Comparison of ENCODE assay signal across 14 cellular contexts in the genomic region with DNA sequence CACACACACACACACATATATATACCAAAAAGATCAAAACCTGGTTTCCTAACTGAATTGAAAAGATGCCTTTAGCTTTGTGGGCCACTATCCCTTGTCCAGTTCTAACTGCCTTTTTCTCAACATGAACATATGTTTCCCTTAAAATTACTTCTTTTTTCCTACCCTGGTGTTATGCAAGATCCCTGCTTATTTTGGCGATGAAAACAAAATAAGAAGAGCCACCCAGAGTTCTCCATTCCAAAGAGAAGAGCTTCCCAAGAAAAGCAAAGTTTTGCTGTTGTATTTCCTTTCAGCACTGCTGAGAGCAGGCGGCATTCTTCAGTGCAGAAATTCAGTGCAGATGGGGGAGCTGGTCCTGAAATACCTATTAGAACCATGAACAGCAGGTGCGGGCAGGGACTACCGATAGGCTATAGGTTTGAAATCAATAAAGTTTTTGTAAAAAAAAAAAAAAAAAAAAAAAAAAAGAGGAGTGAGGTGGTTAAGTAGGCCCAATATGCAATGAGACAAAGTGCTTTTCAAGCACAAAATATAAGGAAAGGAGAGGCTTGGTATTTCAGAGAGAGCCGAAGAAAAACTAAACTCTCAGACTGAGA.
A peak's percentile ranks its signal among the peaks of the same experiment; 100 is the strongest.
DNase-seq lines count a peak whose midpoint lies in the region; ATAC-seq and TF ChIP-seq lines count a peak whose summit lies in the region.
"Had no signal": no experiment of that assay in that cellular context is flagged by ENCODE, and none has a peak within 500 bp of the region (broad histone marks: within the 10 kb centered on the region; RNA-seq: fewer than 3 reads in every experiment).

No MANE protein-coding gene starts in this region.

- H3K36me3 ChIP-seq in HEK293 (ENCODE audit: control insufficient read depth in 2 of 2, insufficient read depth in 1 of 2, low read length in 2 of 2) = no peaks in the 10 kb centered on the region

- TF ChIP-seq CTCF in AG10803 (conservative IDR thresholded peaks at IDR 0.05; ENCODE audit: low read length) = no peak
- no peak for TF ChIP-seq CTCF in HEK293 (tag by site-specific recombination; IDR thresholded peaks at IDR 0.05)

- H3K4me1 ChIP-seq in HEK293 (ENCODE audit: control insufficient read depth, insufficient read depth, low read length) = no peaks in the 10 kb centered on the region

- H3K9me3 ChIP-seq in HEK293 (ENCODE audit: control insufficient read depth, insufficient read depth, low read depth, low read length) = no peaks in the 10 kb centered on the region

- no peak for ATAC-seq in naive thymus-derived CD8-positive, alpha-beta T cell
- ATAC-seq in GM19328 (IDR thresholded peaks at IDR 0.05; ENCODE audit: unreplicated experiment) = no peak
- no peak for ATAC-seq in effector memory CD8-positive, alpha-beta T cell (replicated peaks)
- ATAC-seq: left colon had no signal

- peak overlapping the region in 4 of 10 donors; percentile 22 to 47 (median 36) for H3K4me3 Mint-ChIP-seq in naive thymus-derived CD8-positive, alpha-beta T cell
- H3K4me3 Mint-ChIP-seq in effector memory CD8-positive, alpha-beta T cell = no peak overlapping the region

- H3K36me3 Mint-ChIP-seq in naive thymus-derived CD8-positive, alpha-beta T cell = peaks cover 13 to 35% (median 29%) of the 10 kb centered on the region in 3 donors
- H3K36me3 Mint-ChIP-seq in effector memory CD8-positive, alpha-beta T cell (ENCODE audit: insufficient read depth) = peaks cover 7% of the 10 kb centered on the region

- POLR2A ChIA-PET in HEK293 (lab: Yijun Ruan, JAX) = interaction anchor here (0.6 kb wide), 1 partner anchor 65 kb away, joined by 3 read pairs; no protein-coding TSS in a partner anchor
- POLR2A ChIA-PET in naive thymus-derived CD8-positive, alpha-beta T cell (lab: Charles Lee) = interaction anchor here (0.7 kb wide), 2 partner anchors 53 to 93 kb away, joined by 3 read pairs; no protein-coding TSS in a partner anchor

- H3K27me3 Mint-ChIP-seq in naive thymus-derived CD8-positive, alpha-beta T cell = no peaks in the 10 kb centered on the region
- H3K27me3 Mint-ChIP-seq in effector memory CD8-positive, alpha-beta T cell = no peaks in the 10 kb centered on the region

- H3K4me1 Mint-ChIP-seq in naive thymus-derived CD8-positive, alpha-beta T cell = peaks cover 27 to 59% (median 52%) of the 10 kb centered on the region in 4 donors
- peaks cover 5 to 15% of the 10 kb centered on the region in 2 donors for H3K4me1 Mint-ChIP-seq in effector memory CD8-positive, alpha-beta T cell (ENCODE audit: low read depth in 2 of 2)

- H3K9me3 Mint-ChIP-seq in naive thymus-derived CD8-positive, alpha-beta T cell = peaks cover 0 to 12% (median 5%) of the 10 kb centered on the region in 9 donors
- no peaks in the 10 kb centered on the region for H3K9me3 Mint-ChIP-seq in effector memory CD8-positive, alpha-beta T cell

- CTCF ChIA-PET in HEK293 (lab: Yijun Ruan, JAX) = no interaction called here

- H3K4me3 ChIP-seq in AG10803 (ENCODE audit: low read length) (no peak overlapping the region), HEK293 (ENCODE audit: low read depth, low read length) (no peak overlapping the region)

- DNase-seq in AG10803 (ENCODE audit: low read depth) (peak; percentile 82), fibroblast of gingiva (ENCODE audit: low read depth) (peak; percentile 82), substantia nigra (lab: John Stamatoyannopoulos, UW) (no peak), NCI-H82 treated with DMSO at 0.1 percent for 48 hours (lab: John Stamatoyannopoulos, UW; ENCODE audit: unreplicated experiment) (no peak)
- peak in 3 of 10 donors; percentile 15 to 27 (median 16) for DNase-seq in naive thymus-derived CD8-positive, alpha-beta T cell
- no peak for DNase-seq in effector memory CD8-positive, alpha-beta T cell
- DNase-seq: activated gamma-delta T cell treated with Interleukin-2 at 50 U/mL for 16 hours, C1 segment of cervical spinal cord, dermis blood vessel endothelial cell, GDM1, left colon, NCI-H524 had no signal

- peak overlapping the region; percentile 14 to 90 (median 74) for H3K27ac Mint-ChIP-seq in naive thymus-derived CD8-positive, alpha-beta T cell
- peak overlapping the region in 1 of 2 donors; percentile 38 for H3K27ac Mint-ChIP-seq in effector memory CD8-positive, alpha-beta T cell

- H3K27ac ChIP-seq in HEK293 (ENCODE audit: extremely low read depth, low read depth, low read length) (no peak overlapping the region), substantia nigra (ENCODE audit: low read depth, low read length, poor library complexity, severe bottlenecking) (no peak overlapping the region)

TF ChIP-seq in HEK293, 187 proteins besides CTCF, POLR2A, EP300 and RAD21:
- TF ChIP-seq ZFHX2 (tag by site-specific recombination; conservative IDR thresholded peaks at IDR 0.05) = no peak
- TF ChIP-seq, protein P1, sequence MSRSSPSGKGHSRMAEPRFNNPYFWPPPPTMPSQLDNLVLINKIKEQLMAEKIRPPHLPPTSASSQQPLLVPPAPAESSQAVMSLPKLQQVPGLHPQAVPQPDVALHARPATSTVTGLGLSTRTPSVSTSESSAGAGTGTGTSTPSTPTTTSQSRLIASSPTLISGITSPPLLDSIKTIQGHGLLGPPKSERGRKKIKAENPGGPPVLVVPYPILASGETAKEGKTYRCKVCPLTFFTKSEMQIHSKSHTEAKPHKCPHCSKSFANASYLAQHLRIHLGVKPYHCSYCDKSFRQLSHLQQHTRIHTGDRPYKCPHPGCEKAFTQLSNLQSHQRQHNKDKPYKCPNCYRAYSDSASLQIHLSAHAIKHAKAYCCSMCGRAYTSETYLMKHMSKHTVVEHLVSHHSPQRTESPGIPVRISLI (tag by site-specific recombination; IDR thresholded peaks at IDR 0.05) = 0 out of 2 replicates have a peak, but pooled peaks have one; percentile 50
- TF ChIP-seq ZNF324 (tag by site-specific recombination; IDR thresholded peaks at IDR 0.05) = no peak
TF ChIP-seq in HEK293: peak in this region for 1.

Comparison
In these comparisons a context has a peak if more than half of its experiments do, and no peak if none do; other contexts are left out.
1. DNase-seq: peak in AG10803 (single experiment) and fibroblast of gingiva (single experiment); none in substantia nigra (0 of 49), NCI-H82 treated with DMSO at 0.1 percent for 48 hours (single experiment) and effector memory CD8-positive, alpha-beta T cell (0 of 3).